13 cellular contexts compared by ENCODE assay signal in the genomic region with DNA sequence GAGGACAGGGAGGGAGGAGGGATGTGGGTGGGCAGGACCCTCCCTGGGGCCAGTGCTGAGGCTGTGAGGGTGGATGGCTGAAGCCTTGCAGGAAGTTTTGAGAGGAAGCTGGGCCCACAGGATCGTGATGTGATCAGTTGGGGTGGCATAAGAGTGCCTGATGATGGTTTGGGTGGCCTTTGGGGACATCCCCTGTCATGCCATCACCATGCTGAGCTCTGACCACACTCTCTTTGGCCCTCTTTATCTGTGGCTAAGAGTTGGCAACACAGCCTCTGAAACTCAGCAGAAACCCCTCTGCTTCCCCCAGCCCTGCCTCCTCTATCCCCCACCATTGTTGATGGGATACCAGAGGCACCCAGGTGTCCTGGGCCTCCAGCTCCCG. TPM values are rescaled to one million over a fixed set of nuclear protein-coding genes. Genes with fewer than 3 reads are reported as not detected.
"Had no signal": no experiment of that assay in that cellular context is flagged by ENCODE, and none has a peak within 500 bp of the region (broad histone marks: within the 10 kb centered on the region; RNA-seq: fewer than 3 reads in every experiment).

No MANE protein-coding gene starts in this region.

- DNase-seq: activated CD4-positive, alpha-beta memory T cell treated with anti-CD3 and anti-CD28 coated beads for 36 hours; activated CD4-positive, CD25-positive, alpha-beta regulatory T cell treated with anti-CD3 and anti-CD28 coated beads, Interleukin-2, amount 50 U/mL, for 72 hours; activated naive CD4-positive, alpha-beta T cell treated with Interleukin-2 at 50 U/mL for 16 hours; immature natural killer cell; left cardiac atrium; lower lobe of right lung; naive thymus-derived CD4-positive, alpha-beta T cell; stimulated activated CD4-positive, alpha-beta T cell treated with anti-CD3 and anti-CD28 coated beads, Interleukin-4, amount 100 ng/mL, for 1 hour; T-helper 17 cell had no signal

- H3K4me1 ChIP-seq: lower lobe of right lung had no signal

- H3K27me3 ChIP-seq: cardiac muscle cell, tibial nerve had no signal

- H3K36me3 ChIP-seq: cardiac muscle cell, lower lobe of right lung, tibial nerve had no signal

- H3K4me3 ChIP-seq: cardiac muscle cell, lower lobe of right lung, tibial nerve had no signal

- H3K27ac ChIP-seq: cardiac muscle cell, lower lobe of right lung, tibial nerve had no signal

- ATAC-seq: lower lobe of right lung; naive thymus-derived CD4-positive, alpha-beta T cell had no signal

- FAIRE-seq: endometrium had no signal

- H3K9me3 ChIP-seq: lower lobe of right lung, tibial nerve had no signal

RNA-seq across cellular contexts. Expression of a gene that starts 24.0 kb away (rescaled TPM):
- total RNA-seq: osteocyte had no signal
- polyA plus RNA-seq: cardiac muscle cell; naive thymus-derived CD4-positive, alpha-beta T cell had no signal
